In genomic region chr10:133259603-133259992, GRCh38 we compare ENCODE assay signal across 9 cellular contexts. TPM values are rescaled to one million over a fixed set of nuclear protein-coding genes. Genes with fewer than 3 reads are reported as not detected.
DNase-seq lines count a peak whose midpoint lies in the region; ATAC-seq and TF ChIP-seq lines count a peak whose summit lies in the region.
"Had no signal": no experiment of that assay in that cellular context is flagged by ENCODE, and none has a peak within 500 bp of the region (broad histone marks: within the 10 kb centered on the region; RNA-seq: fewer than 3 reads in every experiment).

No MANE protein-coding gene starts in this region.

- WGBS in gastroesophageal sphincter (ENCODE audit: low coverage in 1 of 2), 2 donors = 73% methylated on average over 3 of the region's 12 CpGs; no CpG with 5 or more reads in 1 of the 2 donors
- 90% methylated on average over 2 of the region's 12 CpGs for WGBS in suprapubic skin

- peak overlapping the region; percentile 99 for H3K27ac Mint-ChIP-seq in activated CD4-positive, alpha-beta T cell treated with anti-CD3 and anti-CD28 coated beads, Interleukin-2, amount 10 ng/mL, durations not matched to agents 7 days and 5 days
- H3K27ac Mint-ChIP-seq in T-helper 17 cell = peak overlapping the region; percentile 91

- H3K27me3 Mint-ChIP-seq in activated CD4-positive, alpha-beta T cell treated with anti-CD3 and anti-CD28 coated beads, Interleukin-2, amount 10 ng/mL, durations not matched to agents 7 days and 5 days = no peaks in the 10 kb centered on the region
- H3K27me3 Mint-ChIP-seq in T-helper 17 cell = no peaks in the 10 kb centered on the region

- peak overlapping the region in 3 of 4 donors; percentile 49 to 75 (median 53) for H3K27ac ChIP-seq in gastroesophageal sphincter
- H3K27ac ChIP-seq in suprapubic skin = peak overlapping the region; percentile 80

- TF ChIP-seq CTCF in gastroesophageal sphincter (IDR thresholded peaks at IDR 0.05) = no peak
- no peak for TF ChIP-seq CTCF in suprapubic skin (IDR thresholded peaks at IDR 0.05)

- no peaks in the 10 kb centered on the region for H3K36me3 ChIP-seq in gastroesophageal sphincter
- H3K36me3 ChIP-seq in suprapubic skin = no peaks in the 10 kb centered on the region

- no peaks in the 10 kb centered on the region for H3K9me3 ChIP-seq in T-helper 17 cell (ENCODE audit: control insufficient read depth, low read length, poor library complexity, severe bottlenecking)
- H3K9me3 ChIP-seq in gastroesophageal sphincter = no peaks in the 10 kb centered on the region
- no peaks in the 10 kb centered on the region for H3K9me3 ChIP-seq in suprapubic skin

- H3K4me1 Mint-ChIP-seq in activated CD4-positive, alpha-beta T cell treated with anti-CD3 and anti-CD28 coated beads, Interleukin-2, amount 10 ng/mL, durations not matched to agents 7 days and 5 days = peaks cover 75% of the 10 kb centered on the region
- peaks cover 43% of the 10 kb centered on the region for H3K4me1 Mint-ChIP-seq in T-helper 17 cell

- H3K27me3 ChIP-seq in gastroesophageal sphincter = peaks cover 19% of the 10 kb centered on the region
- H3K27me3 ChIP-seq in suprapubic skin = no peaks in the 10 kb centered on the region

- peaks cover 12% of the 10 kb centered on the region for H3K36me3 Mint-ChIP-seq in activated CD4-positive, alpha-beta T cell treated with anti-CD3 and anti-CD28 coated beads, Interleukin-2, amount 10 ng/mL, durations not matched to agents 7 days and 5 days (ENCODE audit: low read depth)
- peaks cover 3% of the 10 kb centered on the region for H3K36me3 Mint-ChIP-seq in T-helper 17 cell (ENCODE audit: low read depth)

- H3K4me3 ChIP-seq in gastroesophageal sphincter = no peak overlapping the region
- no peak overlapping the region for H3K4me3 ChIP-seq in suprapubic skin

- POLR2A ChIA-PET in activated CD4-positive, alpha-beta T cell treated with anti-CD3 and anti-CD28 coated beads, Interleukin-2, amount 10 ng/mL, durations not matched to agents 7 days and 5 days (lab: Charles Lee) = interaction anchor here (0.8 to 1.1 kb wide), 2 partner anchors 16 to 19 kb away, joined by 3 to 4 read pairs; no protein-coding TSS in a partner anchor

- TF ChIP-seq EP300 in gastroesophageal sphincter (IDR thresholded peaks at IDR 0.05) (no peak), suprapubic skin (IDR thresholded peaks at IDR 0.05) (no peak)

- DNase-seq in activated CD4-positive, alpha-beta T cell treated with anti-CD3 and anti-CD28 coated beads, Interleukin-2, amount 10 ng/mL, durations not matched to agents 7 days and 5 days = no peak
- no peak for DNase-seq in activated CD4-positive, alpha-beta T cell treated with anti-CD3 and anti-CD28 coated beads, Interleukin-2, amount 50 U/mL, for 4 hours
- no peak for DNase-seq in T-helper 17 cell
- no peak for DNase-seq in suprapubic skin (ENCODE audit: low spot score in 2 of 2)
- DNase-seq in DMS153 treated with DMSO at 0.1 percent for 48 hours (lab: John Stamatoyannopoulos, UW; ENCODE audit: unreplicated experiment) = no peak
- DNase-seq in ecto neural progenitor cell (ENCODE audit: low spot score) = no peak
- DNase-seq in globus pallidus (ENCODE audit: low spot score) = no peak
- DNase-seq: NCI-H2081 had no signal

- H3K4me1 ChIP-seq in gastroesophageal sphincter (peaks cover 0 to 54% (median 26%) of the 10 kb centered on the region in 3 donors), suprapubic skin (peaks cover 63% of the 10 kb centered on the region)

- TF ChIP-seq POLR2A in gastroesophageal sphincter (IDR thresholded peaks at IDR 0.05) (no peak), suprapubic skin (IDR thresholded peaks at IDR 0.05) (no peak)

- CTCF ChIA-PET in activated CD4-positive, alpha-beta T cell treated with anti-CD3 and anti-CD28 coated beads, Interleukin-2, amount 10 ng/mL, durations not matched to agents 7 days and 5 days (lab: Charles Lee) = interaction anchor here (0.8 to 1.9 kb wide), 6 partner anchors 14 to 70 kb away, joined by 3 to 11 read pairs (median 4); partner anchors contain the start of gene ADAM8

- H3K4me3 Mint-ChIP-seq in activated CD4-positive, alpha-beta T cell treated with anti-CD3 and anti-CD28 coated beads, Interleukin-2, amount 10 ng/mL, durations not matched to agents 7 days and 5 days = peak overlapping the region; percentile 58
- peak overlapping the region; percentile 80 for H3K4me3 Mint-ChIP-seq in T-helper 17 cell

- no peaks in the 10 kb centered on the region for H3K9me3 Mint-ChIP-seq in activated CD4-positive, alpha-beta T cell treated with anti-CD3 and anti-CD28 coated beads, Interleukin-2, amount 10 ng/mL, durations not matched to agents 7 days and 5 days

- ATAC-seq in T-helper 17 cell (no peak), gastroesophageal sphincter (no peak)

RNA-seq across cellular contexts. Expression of gene ADAM8, which starts 17.1 kb away (rescaled TPM):
- total RNA-seq in activated CD4-positive, alpha-beta T cell treated with anti-CD3 and anti-CD28 coated beads, Interleukin-2, amount 10 ng/mL, durations not matched to agents 7 days and 5 days = 100 to 1,000 TPM; 123 to 153 TPM
- total RNA-seq in T-helper 17 cell = 100 to 1,000 TPM; 157 to 188 TPM
- total RNA-seq in gastroesophageal sphincter = 1 to 10 TPM; 2.0 to 6.6 (median 3.3) TPM
- 10 to 100 TPM in 1 of 4 donors, 1 to 10 TPM in 3; 3.0 to 18.4 (median 4.1) TPM for total RNA-seq in suprapubic skin

RNA-seq across cellular contexts. Expression of gene VENTX, which starts 21.9 kb away (rescaled TPM):
- not detected for total RNA-seq in activated CD4-positive, alpha-beta T cell treated with anti-CD3 and anti-CD28 coated beads, Interleukin-2, amount 10 ng/mL, durations not matched to agents 7 days and 5 days
- total RNA-seq in T-helper 17 cell (under 1 TPM; 0.21 to 0.52 TPM), gastroesophageal sphincter (1 to 10 TPM in 2 of 4 donors, under 1 TPM in 2; 0.66 to 2.3 (median 1.4) TPM), suprapubic skin (1 to 10 TPM in 1 of 4 donors, under 1 TPM in 2, not detected in 1; 0.17 to 2.3 (median 0.21) TPM)

RNA-seq across cellular contexts. Expression of gene UTF1, which starts 29.6 kb away (rescaled TPM):
- not detected for total RNA-seq in activated CD4-positive, alpha-beta T cell treated with anti-CD3 and anti-CD28 coated beads, Interleukin-2, amount 10 ng/mL, durations not matched to agents 7 days and 5 days
- total RNA-seq in T-helper 17 cell (not detected), gastroesophageal sphincter (not detected), suprapubic skin (not detected)

RNA-seq across cellular contexts. Expression of gene TUBGCP2, which starts 49.1 kb away (rescaled TPM):
- total RNA-seq in activated CD4-positive, alpha-beta T cell treated with anti-CD3 and anti-CD28 coated beads, Interleukin-2, amount 10 ng/mL, durations not matched to agents 7 days and 5 days = 10 to 100 TPM; 52.4 to 54.2 TPM
- total RNA-seq in T-helper 17 cell (10 to 100 TPM; 73.6 to 75.4 TPM), gastroesophageal sphincter (10 to 100 TPM; 35.8 to 47.3 (median 38.8) TPM), suprapubic skin (100 to 1,000 TPM in 1 of 4 donors, 10 to 100 TPM in 3; 44.5 to 107 (median 57.1) TPM)

RNA-seq across cellular contexts. Expression of gene ZNF511, which starts 49.1 kb away (rescaled TPM):
- 10 to 100 TPM; 54.5 to 59.7 TPM for total RNA-seq in activated CD4-positive, alpha-beta T cell treated with anti-CD3 and anti-CD28 coated beads, Interleukin-2, amount 10 ng/mL, durations not matched to agents 7 days and 5 days
- total RNA-seq in T-helper 17 cell (10 to 100 TPM; 28.1 to 33.2 TPM), gastroesophageal sphincter (10 to 100 TPM; 15.1 to 42.2 (median 25.4) TPM), suprapubic skin (10 to 100 TPM; 15.5 to 24.4 (median 17.3) TPM)

Comparison
In these comparisons a context has a peak if more than half of its experiments do, and no peak if none do; other contexts are left out.
1. RNA of gene ADAM8, which starts 17.1 kb away (total RNA-seq): 157 to 188 TPM in T-helper 17 cell and 123 to 153 TPM in activated CD4-positive, alpha-beta T cell treated with anti-CD3 and anti-CD28 coated beads, Interleukin-2, amount 10 ng/mL, durations not matched to agents 7 days and 5 days; 3.0 to 18.4 TPM in suprapubic skin and 2.0 to 6.6 TPM in gastroesophageal sphincter; every median in the first group is over 4 times any median in the second.